Comparison of ENCODE assay signal across 9 cellular contexts in genomic region chr2:144515425-144515693, GRCh38. TPM values are rescaled to one million over a fixed set of nuclear protein-coding genes. Genes with fewer than 3 reads are reported as not detected.
A peak's percentile ranks its signal among the peaks of the same experiment; 100 is the strongest.
DNase-seq lines count a peak whose midpoint lies in the region; ATAC-seq and TF ChIP-seq lines count a peak whose summit lies in the region.
"Had no signal": no experiment of that assay in that cellular context is flagged by ENCODE, and none has a peak within 500 bp of the region (broad histone marks: within the 10 kb centered on the region; RNA-seq: fewer than 3 reads in every experiment).

No MANE protein-coding gene starts in this region.

- peak; percentile 31 for DNase-seq in NCI-H2227 treated with DMSO at 0.1 percent for 48 hours (lab: John Stamatoyannopoulos, UW)
- no peak for DNase-seq in NCI-H2227 (lab: John Stamatoyannopoulos, UW; ENCODE audit: unreplicated experiment)
- DNase-seq in adrenal gland, result no peak
- DNase-seq in right lobe of liver, result no peak
- DNase-seq in GM10248 (ENCODE audit: extremely low spot score), result no peak
- DNase-seq: 8988T had no signal

- H3K27me3 ChIP-seq in adrenal gland (no peaks in the 10 kb centered on the region), right lobe of liver (peaks cover 0 to 4% of the 10 kb centered on the region in 2 donors), subcutaneous abdominal adipose tissue (ENCODE audit: control insufficient read depth in 5 of 5, insufficient read depth in 4 of 5, low read length in 5 of 5) (no peaks in the 10 kb centered on the region)

- peak overlapping the region; percentile 91 to 100 (median 99) for H3K27ac ChIP-seq in adrenal gland
- H3K27ac ChIP-seq in right lobe of liver, result peak overlapping the region; percentile 84 to 96 (median 89)
- H3K27ac ChIP-seq in subcutaneous abdominal adipose tissue (ENCODE audit: low read depth, low read length), result peak overlapping the region; percentile 98

- H3K36me3 ChIP-seq in adrenal gland (replicated peaks in 1 of 2) (no peaks in the 10 kb centered on the region), right lobe of liver (no peaks in the 10 kb centered on the region), subcutaneous abdominal adipose tissue (ENCODE audit: control insufficient read depth in 5 of 5, insufficient read depth in 5 of 5, low read length in 5 of 5) (peaks cover 0 to 4% (median 0%) of the 10 kb centered on the region in 5 donors)

- intact Hi-C loops in adrenal gland (cut with DNase I) (loop anchor here in 1 of 2 donors (10.0 kb wide), 1 partner anchor 51 kb away; no protein-coding TSS in a partner anchor), right lobe of liver (cut with DNase I) (no loop called here)

- 2 to 7% (median 4%) methylated on average over 3 of the region's 3 CpGs for WGBS in adrenal gland, 4 donors
- WGBS in right lobe of liver (ENCODE audit: insufficient coverage, low coverage, low lambda C conversion rate, missing lambda C conversion rate), result 6% methylated on average over 3 of the region's 3 CpGs

- H3K9ac ChIP-seq in subcutaneous abdominal adipose tissue (ENCODE audit: low read length in 5 of 5), result peak overlapping the region; percentile 51 to 97 (median 95)

- H3K9me3 ChIP-seq in adrenal gland (replicated peaks in 1 of 3) (no peaks in the 10 kb centered on the region), right lobe of liver (no peaks in the 10 kb centered on the region), subcutaneous abdominal adipose tissue (ENCODE audit: control insufficient read depth in 5 of 5, low read length in 5 of 5) (no peaks in the 10 kb centered on the region)

- H3K4me1 ChIP-seq in adrenal gland (replicated peaks in 1 of 2) (peaks cover 34 to 49% of the 10 kb centered on the region in 2 donors), right lobe of liver (peaks cover 0 to 7% (median 0%) of the 10 kb centered on the region in 4 donors), subcutaneous abdominal adipose tissue (ENCODE audit: control insufficient read depth in 5 of 5, insufficient read depth in 5 of 5, low read length in 5 of 5) (peaks cover 9 to 68% (median 43%) of the 10 kb centered on the region in 5 donors)

- no peak for TF ChIP-seq POLR2A in adrenal gland (IDR thresholded peaks at IDR 0.05)
- no peak for TF ChIP-seq POLR2A in right lobe of liver (IDR thresholded peaks at IDR 0.05)

- TF ChIP-seq CTCF in adrenal gland (IDR thresholded peaks at IDR 0.05) (no peak), right lobe of liver (IDR thresholded peaks at IDR 0.05) (no peak), GM10248 (IDR thresholded peaks at IDR 0.05; ENCODE audit: control extremely low read depth, extremely low read depth, low read depth, missing control alignments) (no peak)

- CTCF ChIA-PET in GM10248 (lab: Yijun Ruan, JAX), result no interaction called here

- H3K4me3 ChIP-seq in adrenal gland (peak overlapping the region; percentile 50 to 94 (median 85)), right lobe of liver (peak overlapping the region; percentile 51 to 57 (median 53)), subcutaneous abdominal adipose tissue (ENCODE audit: low read depth in 1 of 5, low read length in 5 of 5) (peak overlapping the region; percentile 78 to 94 (median 92))

- no peak for ATAC-seq in right lobe of liver
- no peak for ATAC-seq in GM21423 (IDR thresholded peaks at IDR 0.05; ENCODE audit: unreplicated experiment)
- ATAC-seq in GM18868 (IDR thresholded peaks at IDR 0.05; ENCODE audit: unreplicated experiment), result no peak

- POLR2A ChIA-PET in GM10248 (lab: Yijun Ruan, JAX), result no interaction called here

RNA-seq across cellular contexts. Expression of gene ZEB2, which starts 4.6 kb away (rescaled TPM):
- 100 to 1,000 TPM in 7 of 8 donors, 10 to 100 TPM in 1; 91.0 to 226 (median 165) TPM for total RNA-seq in adrenal gland
- 10 to 100 TPM; 29.0 to 95.8 (median 54.3) TPM for polyA plus RNA-seq in adrenal gland
- total RNA-seq in right lobe of liver, result 10 to 100 TPM; 13.5 to 35.9 (median 21.7) TPM
